In genomic region chr17:30906101-30906911, GRCh38 we compare ENCODE assay signal across 8 cellular contexts. TPM values are rescaled to one million over a fixed set of nuclear protein-coding genes. Genes with fewer than 3 reads are reported as not detected.
DNase-seq lines count a peak whose midpoint lies in the region; ATAC-seq and TF ChIP-seq lines count a peak whose summit lies in the region.

A gene with protein sequence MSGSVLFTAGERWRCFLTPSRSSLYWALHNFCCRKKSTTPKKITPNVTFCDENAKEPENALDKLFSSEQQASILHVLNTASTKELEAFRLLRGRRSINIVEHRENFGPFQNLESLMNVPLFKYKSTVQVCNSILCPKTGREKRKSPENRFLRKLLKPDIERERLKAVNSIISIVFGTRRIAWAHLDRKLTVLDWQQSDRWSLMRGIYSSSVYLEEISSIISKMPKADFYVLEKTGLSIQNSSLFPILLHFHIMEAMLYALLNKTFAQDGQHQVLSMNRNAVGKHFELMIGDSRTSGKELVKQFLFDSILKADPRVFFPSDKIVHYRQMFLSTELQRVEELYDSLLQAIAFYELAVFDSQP (minus strand): TSS chr17:30906238. CDS start chr17:30906198, 40 bp downstream.

- H4K20me1 ChIP-seq in hepatocyte (ENCODE audit: insufficient read depth, poor library complexity, severe bottlenecking), result no peaks in the 10 kb centered on the region

- H3K4me3 ChIP-seq in hepatocyte (peak within 1 kb of the TSS; percentile 86), aorta (ENCODE audit: low read length in 2 of 2) (peak within 1 kb of the TSS; percentile 75 to 83)

- no peaks in the 10 kb centered on the region for H3K9me2 ChIP-seq in hepatocyte (replicated peaks; ENCODE audit: insufficient read depth)

- intact Hi-C loops in aorta (cut with DNase I), result loop anchor here (2.0 to 10.0 kb wide), 3 partner anchors 64 to 308 kb away; partner anchors contain the start of genes RNF135 (in 2 of the 2) and NF1 (in 1 of the 2)

- H3K4me1 ChIP-seq in hepatocyte (ENCODE audit: insufficient read depth) (peaks cover 5% of the 10 kb centered on the region), aorta (ENCODE audit: control insufficient read depth in 1 of 2, insufficient read depth in 2 of 2, low read length in 2 of 2) (no peaks in the 10 kb centered on the region)

- WGBS in hepatocyte (ENCODE audit: low lambda C conversion rate, missing lambda C conversion rate), result under 1% methylated on average over 47 of the region's 47 CpGs
- 0% methylated on average over 47 of the region's 47 CpGs for WGBS in aorta, 2 donors

- H3K79me2 ChIP-seq in hepatocyte, result peaks cover 41% of the 10 kb centered on the region

- peak within 1 kb of the TSS; percentile 98 for H2AFZ ChIP-seq in hepatocyte

- peak within 1 kb of the TSS; percentile 94 for H3K27ac ChIP-seq in hepatocyte
- peak within 1 kb of the TSS; percentile 72 to 78 for H3K27ac ChIP-seq in aorta (ENCODE audit: low read depth in 1 of 2, low read length in 2 of 2)

- H3K4me2 ChIP-seq in hepatocyte, result peak within 1 kb of the TSS; percentile 87

- H3K9me3 ChIP-seq in hepatocyte (ENCODE audit: low read depth) (no peaks in the 10 kb centered on the region), aorta (ENCODE audit: control insufficient read depth, low read length) (no peaks in the 10 kb centered on the region)

- DNase-seq in NCI-H187 treated with DMSO at 0.1 percent for 48 hours (lab: John Stamatoyannopoulos, UW) (peak; percentile 11), T1000 (lab: John Stamatoyannopoulos, UW) (peak; percentile 94), astrocyte of the hippocampus (ENCODE audit: low read depth, low spot score) (peak; percentile 96), hepatocyte (ENCODE audit: low spot score) (peak; percentile 91), renal cortical epithelial cell (ENCODE audit: low read depth) (peak; percentile 78), aorta (peak; percentile 93 to 95)

- TF ChIP-seq CTCF in hepatocyte (IDR thresholded peaks at IDR 0.05; ENCODE audit: poor library complexity), result no peak

- H3K27me3 ChIP-seq in hepatocyte (no peaks in the 10 kb centered on the region), aorta (ENCODE audit: control insufficient read depth in 1 of 2, insufficient read depth in 2 of 2, low read length in 1 of 2) (no peaks in the 10 kb centered on the region)

- H3K36me3 ChIP-seq in hepatocyte (replicated peaks; ENCODE audit: insufficient read depth, low read depth) (no peaks in the 10 kb centered on the region), aorta (ENCODE audit: control insufficient read depth in 1 of 2, insufficient read depth in 2 of 2, low read length in 1 of 2) (no peaks in the 10 kb centered on the region)

- ATAC-seq in GM18499 (IDR thresholded peaks at IDR 0.05; ENCODE audit: insufficient read depth, unreplicated experiment) (peak; percentile 59), HG02943 (IDR thresholded peaks at IDR 0.05; ENCODE audit: low read depth, unreplicated experiment) (peak; percentile 89), aorta (ENCODE audit: low FRiP score) (peak; percentile 99)

RNA-seq across cellular contexts. Expression of the gene that starts here (rescaled TPM):
- total RNA-seq in hepatocyte, result 18.3 and 19.2 TPM in 2 replicates
- 14.2 and 21.3 TPM in 2 replicates for polyA plus RNA-seq in hepatocyte
- 7.1 and 15.2 TPM in 2 replicates for total RNA-seq in renal cortical epithelial cell
- total RNA-seq in aorta, result 10 to 100 TPM; 11.9 to 15.8 TPM
- polyA plus RNA-seq in aorta, result 10 to 100 TPM; 11.4 to 13.2 TPM

Comparison
In these comparisons a context has a peak if more than half of its experiments do, and no peak if none do; other contexts are left out.
1. Peak in every context shown above with its lines: DNase-seq, ATAC-seq, H3K4me3 ChIP-seq and H3K27ac ChIP-seq.
2. DNase-seq: peak in every context shown above with its lines; median percentile 96 in astrocyte of the hippocampus; 94 in T1000; 94 in aorta; 91 in hepatocyte; 78 in renal cortical epithelial cell; 11 in NCI-H187 treated with DMSO at 0.1 percent for 48 hours.